ENCODE assay signal across 17 cellular contexts in genomic region chr9:135711411-135711810, GRCh38. TPM values are rescaled to one million over a fixed set of nuclear protein-coding genes. Genes with fewer than 3 reads are reported as not detected.
"Had no signal": no experiment of that assay in that cellular context is flagged by ENCODE, and none has a peak within 500 bp of the region (broad histone marks: within the 10 kb centered on the region; RNA-seq: fewer than 3 reads in every experiment).

No MANE protein-coding gene starts in this region.

- H3K27me3 ChIP-seq: right atrium auricular region had no signal

- H3K36me3 Mint-ChIP-seq: natural killer cell had no signal

- H3K4me3 Mint-ChIP-seq: activated CD4-positive, alpha-beta T cell treated with anti-CD3 and anti-CD28 coated beads, Interleukin-2, amount 10 ng/mL, durations not matched to agents 7 days and 5 days; activated naive CD4-positive, alpha-beta T cell treated with anti-CD3 and anti-CD28 coated beads for 36 hours; activated T-helper 17 cell treated with anti-CD3 and anti-CD28 coated beads, Interleukin-2, amount 50 U/mL, for 72 hours; natural killer cell had no signal

- H3K9me3 ChIP-seq: left lung, mucosa of descending colon, right atrium auricular region, uterus had no signal

- H3K9me3 Mint-ChIP-seq: activated CD4-positive, alpha-beta T cell treated with anti-CD3 and anti-CD28 coated beads, Interleukin-2, amount 10 ng/mL, durations not matched to agents 7 days and 5 days; activated naive CD4-positive, alpha-beta T cell treated with anti-CD3 and anti-CD28 coated beads for 36 hours; activated T-helper 17 cell treated with anti-CD3 and anti-CD28 coated beads, Interleukin-2, amount 50 U/mL, for 72 hours; natural killer cell had no signal

- H3K4me1 ChIP-seq: left lung, uterus had no signal

- H3K4me1 Mint-ChIP-seq: activated CD4-positive, alpha-beta T cell treated with anti-CD3 and anti-CD28 coated beads, Interleukin-2, amount 10 ng/mL, durations not matched to agents 7 days and 5 days; activated T-helper 17 cell treated with anti-CD3 and anti-CD28 coated beads, Interleukin-2, amount 50 U/mL, for 72 hours had no signal

- DNase-seq: activated CD4-positive, alpha-beta T cell treated with anti-CD3 and anti-CD28 coated beads, Interleukin-2, amount 10 ng/mL, durations not matched to agents 7 days and 5 days; activated CD4-positive, CD25-positive, alpha-beta regulatory T cell; activated CD8-positive, alpha-beta memory T cell treated with anti-CD3 and anti-CD28 coated beads for 24 hours; activated naive CD4-positive, alpha-beta T cell treated with anti-CD3 and anti-CD28 coated beads for 36 hours; central memory CD4-positive, alpha-beta T cell; cortex of kidney; effector CD8-positive, alpha-beta T cell; left lung; mucosa of descending colon; natural killer cell; nucleus accumbens; small intestine; uterus had no signal

- H3K27ac ChIP-seq: left lung, right atrium auricular region, uterus had no signal

- ATAC-seq: activated T-helper 17 cell treated with anti-CD3 and anti-CD28 coated beads, Interleukin-2, amount 50 U/mL, for 72 hours; left lung; mucosa of descending colon had no signal

- H3K4me3 ChIP-seq: left lung, mucosa of descending colon, right atrium auricular region, uterus had no signal

- H3K27ac Mint-ChIP-seq: activated naive CD4-positive, alpha-beta T cell treated with anti-CD3 and anti-CD28 coated beads for 36 hours; activated T-helper 17 cell treated with anti-CD3 and anti-CD28 coated beads, Interleukin-2, amount 50 U/mL, for 72 hours; natural killer cell had no signal

- H3K36me3 ChIP-seq: left lung, right atrium auricular region, uterus had no signal

RNA-seq across cellular contexts. Expression of gene KCNT1, which starts 9.4 kb away (rescaled TPM):
- total RNA-seq: activated naive CD4-positive, alpha-beta T cell treated with anti-CD3 and anti-CD28 coated beads for 36 hours; activated T-helper 17 cell treated with anti-CD3 and anti-CD28 coated beads, Interleukin-2, amount 50 U/mL, for 72 hours; fibroblast of lung had no signal

RNA-seq across cellular contexts. Expression of gene SOHLH1, which starts 12.1 kb away (rescaled TPM):
- total RNA-seq: activated CD4-positive, alpha-beta T cell treated with anti-CD3 and anti-CD28 coated beads, Interleukin-2, amount 10 ng/mL, durations not matched to agents 7 days and 5 days; activated naive CD4-positive, alpha-beta T cell treated with anti-CD3 and anti-CD28 coated beads for 36 hours; activated T-helper 17 cell treated with anti-CD3 and anti-CD28 coated beads, Interleukin-2, amount 50 U/mL, for 72 hours; fibroblast of lung; left lung; mucosa of descending colon; natural killer cell; posterior vena cava; right atrium auricular region; uterus had no signal

RNA-seq across cellular contexts. Expression of gene LCN9, which starts 48.3 kb away (rescaled TPM):
- total RNA-seq: activated CD4-positive, alpha-beta T cell treated with anti-CD3 and anti-CD28 coated beads, Interleukin-2, amount 10 ng/mL, durations not matched to agents 7 days and 5 days; activated naive CD4-positive, alpha-beta T cell treated with anti-CD3 and anti-CD28 coated beads for 36 hours; activated T-helper 17 cell treated with anti-CD3 and anti-CD28 coated beads, Interleukin-2, amount 50 U/mL, for 72 hours; fibroblast of lung; left lung; mucosa of descending colon; natural killer cell; posterior vena cava; right atrium auricular region; uterus had no signal
